In genomic region chr5:34030585-34030984, GRCh38 we compare ENCODE assay signal across 6 cellular contexts. TPM values are rescaled to one million over a fixed set of nuclear protein-coding genes. Genes with fewer than 3 reads are reported as not detected.
"Had no signal": no experiment of that assay in that cellular context is flagged by ENCODE, and none has a peak within 500 bp of the region (broad histone marks: within the 10 kb centered on the region; RNA-seq: fewer than 3 reads in every experiment).

No MANE protein-coding gene starts in this region.

RNA-seq across cellular contexts. Expression of gene SLC45A2, which starts 46.1 kb away (rescaled TPM):
- total RNA-seq: GM23248, H4, H9, HFFc6, HT1080, IMR-90 had no signal
- polyA plus RNA-seq: GM23248 had no signal
